In genomic region chr12:24750263-24750662, GRCh38 we compare ENCODE assay signal across 16 cellular contexts.
DNase-seq lines count a peak whose midpoint lies in the region; ATAC-seq, FAIRE-seq and TF ChIP-seq lines count a peak whose summit lies in the region.
"Had no signal": no experiment of that assay in that cellular context is flagged by ENCODE, and none has a peak within 500 bp of the region (broad histone marks: within the 10 kb centered on the region; RNA-seq: fewer than 3 reads in every experiment).

No MANE protein-coding gene starts in this region.

- WGBS in HepG2 (ENCODE audit: low lambda C conversion rate): 18% methylated on average over 3 of the region's 3 CpGs
- 74% methylated on average over 2 of the region's 3 CpGs for WGBS in right lobe of liver (ENCODE audit: insufficient coverage, low coverage, low lambda C conversion rate, missing lambda C conversion rate)

- TF ChIP-seq POLR2A in HepG2 (IDR thresholded peaks at IDR 0.05; ENCODE audit: insufficient read depth in 1 of 2, low read depth in 2 of 2, low read length in 2 of 2): no peak
- no peak for TF ChIP-seq POLR2A in right lobe of liver (IDR thresholded peaks at IDR 0.05)

- H3K4me1 Mint-ChIP-seq in neural progenitor cell: peaks cover 37% of the 10 kb centered on the region
- H3K4me1 Mint-ChIP-seq: CD4-positive, CD25-positive, alpha-beta regulatory T cell had no signal

- FAIRE-seq in HepG2 (lab: Jason Lieb, UNC): no peak

- H3K4me1 ChIP-seq in HepG2 (ENCODE audit: insufficient read depth, low read length) (peaks cover 90% of the 10 kb centered on the region), right lobe of liver (peaks cover 0 to 4% (median 0%) of the 10 kb centered on the region in 4 donors), neural progenitor cell (peaks cover 30% of the 10 kb centered on the region), Karpas-422 (ENCODE audit: low read length) (no peaks in the 10 kb centered on the region)

- H3K9ac ChIP-seq in HepG2 (ENCODE audit: insufficient read depth, low read depth, low read length) (peak overlapping the region; percentile 37; the same call in 1 of the 2 replicates), neural progenitor cell (no peak overlapping the region), Karpas-422 (ENCODE audit: low read length) (no peak overlapping the region)

- H3K27me3 Mint-ChIP-seq in neural progenitor cell (ENCODE audit: insufficient read depth, low read depth): no peaks in the 10 kb centered on the region

- H3K4me3 Mint-ChIP-seq in neural progenitor cell: no peak overlapping the region
- H3K4me3 Mint-ChIP-seq: CD4-positive, CD25-positive, alpha-beta regulatory T cell; HFFc6 had no signal

- no peaks in the 10 kb centered on the region for H3K36me3 Mint-ChIP-seq in neural progenitor cell
- H3K36me3 Mint-ChIP-seq: CD4-positive, CD25-positive, alpha-beta regulatory T cell had no signal

- H3K27ac ChIP-seq in HepG2 (ENCODE audit: extremely low read length, insufficient read depth, low read length) (peak overlapping the region; percentile 34), right lobe of liver (no peak overlapping the region), brain microvascular endothelial cell (no peak overlapping the region), neural progenitor cell (no peak overlapping the region), RWPE1 (no peak overlapping the region), Karpas-422 (ENCODE audit: low read length) (no peak overlapping the region)

- H3K27ac Mint-ChIP-seq in neural progenitor cell: peak overlapping the region; percentile 67
- H3K27ac Mint-ChIP-seq: CD4-positive, CD25-positive, alpha-beta regulatory T cell; HFFc6 had no signal

- no peaks in the 10 kb centered on the region for H4K20me1 ChIP-seq in HepG2 (ENCODE audit: insufficient read depth, low read length)
- H4K20me1 ChIP-seq in neural progenitor cell (ENCODE audit: low read depth): no peaks in the 10 kb centered on the region
- no peaks in the 10 kb centered on the region for H4K20me1 ChIP-seq in Karpas-422 (ENCODE audit: insufficient read depth, low read depth, low read length)

- POLR2A ChIA-PET in HepG2 (lab: Yijun Ruan, JAX): interaction anchor here (0.8 kb wide), 1 partner anchor 672 kb away, joined by 3 read pairs; no protein-coding TSS in a partner anchor
- POLR2A ChIA-PET in RWPE1 (lab: Yijun Ruan, JAX; ENCODE audit: low non-redundant PET): no interaction called here

- no peaks in the 10 kb centered on the region for H3K27me3 ChIP-seq in HepG2 (ENCODE audit: control insufficient read depth in 1 of 2, insufficient read depth in 2 of 2, low read length in 2 of 2)
- H3K27me3 ChIP-seq in right lobe of liver: no peaks in the 10 kb centered on the region
- H3K27me3 ChIP-seq in brain microvascular endothelial cell (replicated peaks): no peaks in the 10 kb centered on the region
- H3K27me3 ChIP-seq in neural progenitor cell: no peaks in the 10 kb centered on the region
- H3K27me3 ChIP-seq in Karpas-422 (ENCODE audit: low read length): no peaks in the 10 kb centered on the region
- H3K27me3 ChIP-seq: MG63 had no signal

- no peaks in the 10 kb centered on the region for H3K9me2 ChIP-seq in Karpas-422 (replicated peaks; ENCODE audit: insufficient read depth, low read length)

- H2AFZ ChIP-seq in HepG2 (ENCODE audit: low read length): no peak overlapping the region
- H2AFZ ChIP-seq in neural progenitor cell (replicated peaks): no peak overlapping the region
- H2AFZ ChIP-seq in Karpas-422 (ENCODE audit: low read length): no peak overlapping the region

- no peaks in the 10 kb centered on the region for H3K9me3 ChIP-seq in HepG2 (ENCODE audit: low read length)
- no peaks in the 10 kb centered on the region for H3K9me3 ChIP-seq in right lobe of liver
- no peaks in the 10 kb centered on the region for H3K9me3 ChIP-seq in neural progenitor cell (ENCODE audit: low read depth)
- H3K9me3 ChIP-seq in Karpas-422 (ENCODE audit: low read length): no peaks in the 10 kb centered on the region
- H3K9me3 ChIP-seq: MG63 had no signal

- intact Hi-C loops in HepG2 (cut with micrococcal nuclease; ENCODE audit: unreplicated experiment) (loop anchor here (10.0 kb wide), 1 partner anchor 805 kb away; the partner anchor contains the start of gene SOX5), right lobe of liver (cut with DNase I) (no loop called here)

- TF ChIP-seq RAD21 in HepG2 (CRISPR knock-in tag; IDR thresholded peaks at IDR 0.05): no peak

- ATAC-seq in HepG2 (peak; percentile 46), right lobe of liver (no peak), GM21576 (IDR thresholded peaks at IDR 0.05; ENCODE audit: unreplicated experiment) (no peak)
- ATAC-seq: PC-3 had no signal

- no peaks in the 10 kb centered on the region for H3F3A ChIP-seq in neural progenitor cell (ENCODE audit: low read depth)

- TF ChIP-seq CTCF in HepG2 (CRISPR knock-in tag; IDR thresholded peaks at IDR 0.05): no peak
- TF ChIP-seq CTCF in right lobe of liver (IDR thresholded peaks at IDR 0.05): no peak
- TF ChIP-seq CTCF in brain microvascular endothelial cell (IDR thresholded peaks at IDR 0.05; ENCODE audit: low read depth, low read length, missing control alignments): no peak
- TF ChIP-seq CTCF in neural progenitor cell (IDR thresholded peaks at IDR 0.05): no peak
- TF ChIP-seq CTCF in RWPE1 (conservative IDR thresholded peaks at IDR 0.05; ENCODE audit: low read depth): no peak

- CTCF ChIA-PET in HepG2 (lab: Yijun Ruan, JAX; ENCODE audit: low intra/inter-chr PET ratio, low total read pairs) (no interaction called here), RWPE1 (lab: Yijun Ruan, JAX) (no interaction called here)

- TF ChIP-seq EP300 in HepG2 (IDR thresholded peaks at IDR 0.05; ENCODE audit: low read depth in 2 of 2, low read length in 2 of 2) (peak in 1 of 2 experiments; percentile 65; a peak in 2 of 4 replicates), HepG2 (CRISPR knock-in tag; IDR thresholded peaks at IDR 0.05; ENCODE audit: borderline replicate concordance) (peak; percentile 66; the same call in 1 of the 2 replicates)

- peak overlapping the region in 2 of 3 experiments; percentile 0 to 11; a peak in 3 of 6 replicates for H3K4me3 ChIP-seq in HepG2 (replicated peaks in 1 of 3; ENCODE audit: insufficient read depth in 1 of 3, low read depth in 2 of 3, low read length in 3 of 3)
- H3K4me3 ChIP-seq in right lobe of liver: no peak overlapping the region
- H3K4me3 ChIP-seq in brain microvascular endothelial cell (ENCODE audit: low read depth, low read length): no peak overlapping the region
- H3K4me3 ChIP-seq in neural progenitor cell: no peak overlapping the region
- H3K4me3 ChIP-seq in Karpas-422 (ENCODE audit: low read length): no peak overlapping the region
- H3K4me3 ChIP-seq: MG63 had no signal

- H3K9me3 Mint-ChIP-seq in neural progenitor cell: no peaks in the 10 kb centered on the region
- H3K9me3 Mint-ChIP-seq: HFFc6 had no signal

- peak overlapping the region; percentile 45 for H3K4me2 ChIP-seq in HepG2 (ENCODE audit: low read depth, low read length)
- peak overlapping the region; percentile 42 for H3K4me2 ChIP-seq in neural progenitor cell
- no peak overlapping the region for H3K4me2 ChIP-seq in Karpas-422 (ENCODE audit: low read depth, low read length, poor library complexity, severe bottlenecking)

- BruUV-seq in HepG2 (replicated peaks; lab: Mats Ljungman, UMichigan): no TSS peak

- in situ Hi-C loops in HepG2 (cut with HindIII; ENCODE audit: extremely low pct_ligation_motif_present, low pct_unique_long_range_greater_than_20kb): loop anchor here (10.0 kb wide), 1 partner anchor 805 kb away; the partner anchor contains the start of gene SOX5
- in situ Hi-C loops in brain microvascular endothelial cell (cut with HindIII; ENCODE audit: low pct_ligation_motif_present, low sequenced_read_pairs): no loop called here

- DNase-seq in HepG2 (ENCODE audit: low spot score) (peak; percentile 78), right lobe of liver (no peak), brain microvascular endothelial cell (peak; percentile 18), neural progenitor cell (ENCODE audit: low spot score) (peak; percentile 71), RWPE1 (ENCODE audit: low spot score) (no peak), Karpas-422 (no peak)
- DNase-seq: ACHN; CD4-positive, CD25-positive, alpha-beta regulatory T cell; HFFc6; KG1; MG63; NCI-H1092 treated with DMSO at 0.1 percent for 48 hours; NCI-H1694; NCI-H446; PC-3 had no signal

- H3K36me3 ChIP-seq in HepG2 (replicated peaks in 1 of 2; ENCODE audit: control insufficient read depth in 1 of 2, insufficient read depth in 2 of 2, low read length in 2 of 2): no peaks in the 10 kb centered on the region
- H3K36me3 ChIP-seq in right lobe of liver: no peaks in the 10 kb centered on the region
- H3K36me3 ChIP-seq in brain microvascular endothelial cell (replicated peaks): no peaks in the 10 kb centered on the region
- H3K36me3 ChIP-seq in neural progenitor cell: no peaks in the 10 kb centered on the region
- no peaks in the 10 kb centered on the region for H3K36me3 ChIP-seq in Karpas-422 (ENCODE audit: insufficient read depth, low read length)
- H3K36me3 ChIP-seq: MG63 had no signal

- H3K79me2 ChIP-seq in HepG2 (ENCODE audit: insufficient read depth, low read length): peaks cover 5% of the 10 kb centered on the region
- H3K79me2 ChIP-seq in neural progenitor cell (ENCODE audit: low read depth): no peaks in the 10 kb centered on the region
- no peaks in the 10 kb centered on the region for H3K79me2 ChIP-seq in Karpas-422 (ENCODE audit: low read length)

TF ChIP-seq in HepG2, 621 proteins besides CTCF, POLR2A, EP300 and RAD21 (continues in another document):
- TF ChIP-seq HDAC2 (CRISPR knock-in tag; IDR thresholded peaks at IDR 0.05) (no peak), RCOR2 (CRISPR knock-in tag; IDR thresholded peaks at IDR 0.05) (0 out of 2 replicates have a peak, but pooled peaks have one; percentile 17), SNAPC5 (CRISPR knock-in tag; IDR thresholded peaks at IDR 0.05; ENCODE audit: borderline replicate concordance) (no peak), ZNF383 (CRISPR knock-in tag; IDR thresholded peaks at IDR 0.05; ENCODE audit: borderline replicate concordance) (no peak), HES4 (CRISPR knock-in tag; IDR thresholded peaks at IDR 0.05; ENCODE audit: borderline replicate concordance) (no peak), CENPT (CRISPR knock-in tag; IDR thresholded peaks at IDR 0.05; ENCODE audit: low read depth) (no peak), KDM5B (CRISPR knock-in tag; IDR thresholded peaks at IDR 0.05; ENCODE audit: borderline replicate concordance) (no peak)

Comparison
In these comparisons a context has a peak if more than half of its experiments do, and no peak if none do; other contexts are left out.
1. DNase-seq: peak in HepG2 (single experiment), brain microvascular endothelial cell (single experiment) and neural progenitor cell (single experiment); none in right lobe of liver (0 of 3), RWPE1 (single experiment) and Karpas-422 (single experiment).
2. H3K4me3 ChIP-seq: peak in HepG2 (2 of 3); none in right lobe of liver (0 of 3), brain microvascular endothelial cell (single experiment), neural progenitor cell (single experiment) and Karpas-422 (single experiment).